27 cellular contexts compared by ENCODE assay signal in genomic region chr5:150750469-150750868, GRCh38. TPM values are rescaled to one million over a fixed set of nuclear protein-coding genes. Genes with fewer than 3 reads are reported as not detected.
DNase-seq lines count a peak whose midpoint lies in the region; ATAC-seq and TF ChIP-seq lines count a peak whose summit lies in the region.
"Had no signal": no experiment of that assay in that cellular context is flagged by ENCODE, and none has a peak within 500 bp of the region (broad histone marks: within the 10 kb centered on the region; RNA-seq: fewer than 3 reads in every experiment).

No MANE protein-coding gene starts in this region.

- no peak for TF ChIP-seq POLR2A in thyroid gland (IDR thresholded peaks at IDR 0.05)

- DNase-seq in CD4-positive, CD25-positive, alpha-beta regulatory T cell = no peak
- DNase-seq in HFFc6 (no peak), lower lobe of right lung (no peak), thyroid gland (no peak)
- no peak for DNase-seq in activated T-helper 2 cell treated with anti-CD3 and anti-CD28 coated beads, Interferon-gamma antibody, Interleukin-2, Interleukin-4, amounts not matched to agents 10 μg/mL and 5 μg/mL and 100 μg/mL, durations not matched to agents 14 hours and 24 hours and 36 hours (ENCODE audit: low spot score)
- DNase-seq in activated CD4-positive, CD25-positive, alpha-beta regulatory T cell treated with anti-CD3 and anti-CD28 coated beads, Interleukin-2, amount 50 U/mL, for 72 hours = no peak
- DNase-seq: activated gamma-delta T cell; adrenal gland; body of pancreas; COR-L47; GDM1; glutamatergic neuron; Karpas-422; NCI-H446 treated with DMSO at 0.1 percent for 48 hours; OCI-M1; posterior cingulate gyrus; right lobe of liver; stimulated activated CD4-positive, alpha-beta T cell treated with anti-CD3 and anti-CD28 coated beads, Interleukin-12 subunit alpha, Interleukin-12 subunit beta, amount 100 ng/mL, for 4 hours; stimulated activated CD4-positive, alpha-beta T cell treated with anti-CD3 and anti-CD28 coated beads, Interleukin-4, amount 100 ng/mL, for 1 hour; upper lobe of right lung; WERI-Rb-1 had no signal

- intact Hi-C loops in activated T-helper 2 cell treated with anti-CD3 and anti-CD28 coated beads, Interferon-gamma antibody, Interleukin-2, Interleukin-4, amounts not matched to agents 10 μg/mL and 5 μg/mL and 100 μg/mL, durations not matched to agents 14 hours and 24 hours and 36 hours (cut with micrococcal nuclease) = no loop called here
- intact Hi-C loops in lower lobe of right lung (cut with DNase I) (no loop called here), thyroid gland (cut with DNase I) (no loop called here)

- H3K9me3 ChIP-seq in CD4-positive, CD25-positive, alpha-beta regulatory T cell (ENCODE audit: control insufficient read depth in 2 of 2, low read length in 2 of 2) = no peaks in the 10 kb centered on the region
- H3K9me3 ChIP-seq in lower lobe of right lung = no peaks in the 10 kb centered on the region
- H3K9me3 ChIP-seq in thyroid gland = no peaks in the 10 kb centered on the region
- H3K9me3 ChIP-seq: adrenal gland, body of pancreas, right lobe of liver, upper lobe of right lung had no signal

- H3K4me1 Mint-ChIP-seq in CD4-positive, CD25-positive, alpha-beta regulatory T cell = peaks cover 21 to 57% (median 44%) of the 10 kb centered on the region in 4 donors
- peaks cover 33% of the 10 kb centered on the region for H3K4me1 Mint-ChIP-seq in HFFc6 (ENCODE audit: low read depth)
- H3K4me1 Mint-ChIP-seq in activated T-helper 2 cell treated with anti-CD3 and anti-CD28 coated beads, Interferon-gamma antibody, Interleukin-2, Interleukin-4, amounts not matched to agents 10 μg/mL and 5 μg/mL and 100 μg/mL, durations not matched to agents 14 hours and 24 hours and 36 hours (ENCODE audit: low read depth) = peaks cover 27% of the 10 kb centered on the region
- H3K4me1 Mint-ChIP-seq: neural progenitor cell had no signal

- H3K27me3 ChIP-seq in CD4-positive, CD25-positive, alpha-beta regulatory T cell (ENCODE audit: control insufficient read depth, insufficient read depth, low read length) = no peaks in the 10 kb centered on the region
- H3K27me3 ChIP-seq in lower lobe of right lung (ENCODE audit: low read depth) (no peaks in the 10 kb centered on the region), thyroid gland (no peaks in the 10 kb centered on the region)
- H3K27me3 ChIP-seq: adrenal gland, BLaER1, body of pancreas, neural progenitor cell, right lobe of liver, upper lobe of right lung had no signal

- no peak overlapping the region for H3K4me3 Mint-ChIP-seq in CD4-positive, CD25-positive, alpha-beta regulatory T cell
- no peak overlapping the region for H3K4me3 Mint-ChIP-seq in HFFc6
- no peak overlapping the region for H3K4me3 Mint-ChIP-seq in activated T-helper 2 cell treated with anti-CD3 and anti-CD28 coated beads, Interferon-gamma antibody, Interleukin-2, Interleukin-4, amounts not matched to agents 10 μg/mL and 5 μg/mL and 100 μg/mL, durations not matched to agents 14 hours and 24 hours and 36 hours (ENCODE audit: low read depth)
- H3K4me3 Mint-ChIP-seq: neural progenitor cell; stimulated activated effector memory CD8-positive, alpha-beta T cell treated with anti-CD3 and anti-CD28 coated beads, Interleukin-12 subunit alpha, Interleukin-12 subunit beta, amount 100 ng/mL, for 72 hours had no signal

- H3K36me3 Mint-ChIP-seq in CD4-positive, CD25-positive, alpha-beta regulatory T cell = peaks cover 48% of the 10 kb centered on the region
- H3K36me3 Mint-ChIP-seq in HFFc6 (ENCODE audit: low read depth) = peaks cover 32% of the 10 kb centered on the region
- peaks cover 69% of the 10 kb centered on the region for H3K36me3 Mint-ChIP-seq in activated T-helper 2 cell treated with anti-CD3 and anti-CD28 coated beads, Interferon-gamma antibody, Interleukin-2, Interleukin-4, amounts not matched to agents 10 μg/mL and 5 μg/mL and 100 μg/mL, durations not matched to agents 14 hours and 24 hours and 36 hours (ENCODE audit: low read depth)

- no peaks in the 10 kb centered on the region for H3K27me3 Mint-ChIP-seq in CD4-positive, CD25-positive, alpha-beta regulatory T cell
- H3K27me3 Mint-ChIP-seq in HFFc6 (ENCODE audit: insufficient read depth) = no peaks in the 10 kb centered on the region
- H3K27me3 Mint-ChIP-seq in activated T-helper 2 cell treated with anti-CD3 and anti-CD28 coated beads, Interferon-gamma antibody, Interleukin-2, Interleukin-4, amounts not matched to agents 10 μg/mL and 5 μg/mL and 100 μg/mL, durations not matched to agents 14 hours and 24 hours and 36 hours (ENCODE audit: low read depth) = no peaks in the 10 kb centered on the region

- no peak overlapping the region for H3K27ac ChIP-seq in CD4-positive, CD25-positive, alpha-beta regulatory T cell (ENCODE audit: insufficient read depth, low read length, poor library complexity, severe bottlenecking)
- H3K27ac ChIP-seq in lower lobe of right lung = peak overlapping the region; percentile 12
- no peak overlapping the region for H3K27ac ChIP-seq in thyroid gland
- H3K27ac ChIP-seq: BLaER1, epithelial cell of prostate, neural progenitor cell, right lobe of liver, WERI-Rb-1 had no signal

- peaks cover 54% of the 10 kb centered on the region for H3K36me3 ChIP-seq in CD4-positive, CD25-positive, alpha-beta regulatory T cell (ENCODE audit: control insufficient read depth, insufficient read depth, low read length)
- peaks cover 59% of the 10 kb centered on the region for H3K36me3 ChIP-seq in lower lobe of right lung
- H3K36me3 ChIP-seq in thyroid gland = peaks cover 11 to 22% of the 10 kb centered on the region in 2 donors

- H3K9me3 Mint-ChIP-seq in CD4-positive, CD25-positive, alpha-beta regulatory T cell = peaks cover 0 to 3% (median 0%) of the 10 kb centered on the region in 7 donors
- no peaks in the 10 kb centered on the region for H3K9me3 Mint-ChIP-seq in HFFc6
- no peaks in the 10 kb centered on the region for H3K9me3 Mint-ChIP-seq in activated T-helper 2 cell treated with anti-CD3 and anti-CD28 coated beads, Interferon-gamma antibody, Interleukin-2, Interleukin-4, amounts not matched to agents 10 μg/mL and 5 μg/mL and 100 μg/mL, durations not matched to agents 14 hours and 24 hours and 36 hours
- H3K9me3 Mint-ChIP-seq: stimulated activated effector memory CD8-positive, alpha-beta T cell treated with anti-CD3 and anti-CD28 coated beads, Interleukin-12 subunit alpha, Interleukin-12 subunit beta, amount 100 ng/mL, for 72 hours had no signal

- peak overlapping the region in 2 of 3 donors; percentile 29 to 87 for H3K27ac Mint-ChIP-seq in CD4-positive, CD25-positive, alpha-beta regulatory T cell
- H3K27ac Mint-ChIP-seq in HFFc6 = peak overlapping the region; percentile 36; the same call in 1 of the 2 replicates
- H3K27ac Mint-ChIP-seq in activated T-helper 2 cell treated with anti-CD3 and anti-CD28 coated beads, Interferon-gamma antibody, Interleukin-2, Interleukin-4, amounts not matched to agents 10 μg/mL and 5 μg/mL and 100 μg/mL, durations not matched to agents 14 hours and 24 hours and 36 hours = peak overlapping the region; percentile 64
- H3K27ac Mint-ChIP-seq: neural progenitor cell; stimulated activated effector memory CD8-positive, alpha-beta T cell treated with anti-CD3 and anti-CD28 coated beads, Interleukin-12 subunit alpha, Interleukin-12 subunit beta, amount 100 ng/mL, for 72 hours had no signal

- WGBS in thyroid gland, 2 donors = 85 to 89% methylated on average over 2 of the region's 2 CpGs

- H3K4me1 ChIP-seq in CD4-positive, CD25-positive, alpha-beta regulatory T cell (ENCODE audit: control insufficient read depth, insufficient read depth, low read length, poor library complexity, severe bottlenecking) = peaks cover 5% of the 10 kb centered on the region
- peaks cover 44% of the 10 kb centered on the region for H3K4me1 ChIP-seq in lower lobe of right lung
- H3K4me1 ChIP-seq in thyroid gland = peaks cover 4 to 6% of the 10 kb centered on the region in 2 donors
- H3K4me1 ChIP-seq: BLaER1, neural progenitor cell had no signal

- ATAC-seq in CD4-positive, CD25-positive, alpha-beta regulatory T cell (ENCODE audit: low read depth in 2 of 2) = peak in 1 of 2 donors; percentile 28
- ATAC-seq in lower lobe of right lung (no peak), GM21619 (IDR thresholded peaks at IDR 0.05; ENCODE audit: unreplicated experiment) (no peak), GM21381 (IDR thresholded peaks at IDR 0.05; ENCODE audit: unreplicated experiment) (no peak)
- ATAC-seq: body of pancreas; right lobe of liver; stimulated activated effector memory CD8-positive, alpha-beta T cell treated with anti-CD3 and anti-CD28 coated beads, Interleukin-12 subunit alpha, Interleukin-12 subunit beta, amount 100 ng/mL, for 72 hours; upper lobe of right lung had no signal

- no peak for TF ChIP-seq CTCF in HFFc6 (IDR thresholded peaks at IDR 0.05)
- no peak for TF ChIP-seq CTCF in lower lobe of right lung (IDR thresholded peaks at IDR 0.05)
- no peak for TF ChIP-seq CTCF in thyroid gland (IDR thresholded peaks at IDR 0.05)

- no peak overlapping the region for H3K4me3 ChIP-seq in CD4-positive, CD25-positive, alpha-beta regulatory T cell (ENCODE audit: low read depth, low read length)
- H3K4me3 ChIP-seq in lower lobe of right lung (no peak overlapping the region), thyroid gland (replicated peaks in 1 of 3) (no peak overlapping the region)
- H3K4me3 ChIP-seq: adrenal gland, BLaER1, body of pancreas, neural progenitor cell, right lobe of liver, upper lobe of right lung had no signal

RNA-seq across cellular contexts. Expression of gene DCTN4, which starts 8.3 kb away (rescaled TPM):
- 85.8 TPM for total RNA-seq in CD4-positive, CD25-positive, alpha-beta regulatory T cell
- polyA plus RNA-seq in CD4-positive, CD25-positive, alpha-beta regulatory T cell = 10 to 100 TPM in 2 of 4 donors, 1 to 10 TPM in 2; 7.7 to 12.3 (median 9.5) TPM
- 10 to 100 TPM; 60.1 to 76.9 (median 68.7) TPM for total RNA-seq in HFFc6 (2021; fragmentation: NEBNext Ultra II Directional; extraction: Animal tissue kit (Norgen Biotek cat#: 25700))
- 40.9 and 44.7 TPM in 2 replicates for total RNA-seq in activated T-helper 2 cell treated with anti-CD3 and anti-CD28 coated beads, Interferon-gamma antibody, Interleukin-2, Interleukin-4, amounts not matched to agents 10 μg/mL and 5 μg/mL and 100 μg/mL, durations not matched to agents 14 hours and 24 hours and 36 hours
- total RNA-seq in lower lobe of right lung (71.8 TPM), thyroid gland (10 to 100 TPM; 65.4 to 78.5 (median 72.8) TPM)

RNA-seq across cellular contexts. Expression of gene SMIM3, which starts 28.1 kb away (rescaled TPM):
- total RNA-seq in CD4-positive, CD25-positive, alpha-beta regulatory T cell = 3.8 TPM
- 10 to 100 TPM in 1 of 4 donors, 1 to 10 TPM in 3; 3.7 to 12.2 (median 7.6) TPM for polyA plus RNA-seq in CD4-positive, CD25-positive, alpha-beta regulatory T cell
- total RNA-seq in HFFc6 (2021; fragmentation: NEBNext Ultra II Directional; extraction: Animal tissue kit (Norgen Biotek cat#: 25700)) = 10 to 100 TPM; 32.5 to 51.1 (median 37.9) TPM
- 24.5 and 25.7 TPM in 2 replicates for total RNA-seq in activated T-helper 2 cell treated with anti-CD3 and anti-CD28 coated beads, Interferon-gamma antibody, Interleukin-2, Interleukin-4, amounts not matched to agents 10 μg/mL and 5 μg/mL and 100 μg/mL, durations not matched to agents 14 hours and 24 hours and 36 hours
- total RNA-seq in lower lobe of right lung (17.1 TPM), thyroid gland (10 to 100 TPM; 17.8 to 47.3 (median 24.1) TPM)

RNA-seq across cellular contexts. Expression of gene RBM22, which starts 49.6 kb away (rescaled TPM):
- 109 TPM for total RNA-seq in CD4-positive, CD25-positive, alpha-beta regulatory T cell
- polyA plus RNA-seq in CD4-positive, CD25-positive, alpha-beta regulatory T cell = 10 to 100 TPM; 67.9 to 86.2 (median 70.3) TPM
- 10 to 100 TPM; 32.6 to 40.2 (median 35.4) TPM for total RNA-seq in HFFc6 (2021; fragmentation: NEBNext Ultra II Directional; extraction: Animal tissue kit (Norgen Biotek cat#: 25700))
- total RNA-seq in activated T-helper 2 cell treated with anti-CD3 and anti-CD28 coated beads, Interferon-gamma antibody, Interleukin-2, Interleukin-4, amounts not matched to agents 10 μg/mL and 5 μg/mL and 100 μg/mL, durations not matched to agents 14 hours and 24 hours and 36 hours = 65.2 and 71.7 TPM in 2 replicates
- total RNA-seq in lower lobe of right lung = 46.8 TPM
- total RNA-seq in thyroid gland = 10 to 100 TPM; 39.1 to 47.2 (median 42.9) TPM
